Comparison of ENCODE assay signal across 1 cellular context in genomic region chr3:10242182-10243065, GRCh38.
TF ChIP-seq lines count a peak whose summit lies in the region.

No MANE protein-coding gene starts in this region.

TF ChIP-seq in GM12878, 131 proteins besides CTCF, POLR2A, EP300 and RAD21 (continued from another document):
- TF ChIP-seq ELK1 (IDR thresholded peaks at IDR 0.05; ENCODE audit: low read depth, low read length) (no peak), EED (IDR thresholded peaks at IDR 0.05; ENCODE audit: low read depth) (peak; percentile 37; the same call in 1 of the 2 replicates), RB1 (IDR thresholded peaks at IDR 0.05; ENCODE audit: borderline replicate concordance) (no peak), HDAC6 (IDR thresholded peaks at IDR 0.05; ENCODE audit: unreplicated experiment) (no peak), RCOR1 (conservative IDR thresholded peaks at IDR 0.05; ENCODE audit: low read depth, low read length) (no peak), SRF (IDR thresholded peaks at IDR 0.05; ENCODE audit: low read depth in 2 of 2, low read length in 2 of 2) (no peak), SIN3A (IDR thresholded peaks at IDR 0.05; ENCODE audit: low read depth, low read length) (no peak), CHD1 (IDR thresholded peaks at IDR 0.05; ENCODE audit: low read depth, low read length) (no peak), RUNX3 (IDR thresholded peaks at IDR 0.05; ENCODE audit: low read length) (peak; percentile 83)
TF ChIP-seq in GM12878: peak in this region for 4.
